16 cellular contexts compared by ENCODE assay signal in the genomic region with DNA sequence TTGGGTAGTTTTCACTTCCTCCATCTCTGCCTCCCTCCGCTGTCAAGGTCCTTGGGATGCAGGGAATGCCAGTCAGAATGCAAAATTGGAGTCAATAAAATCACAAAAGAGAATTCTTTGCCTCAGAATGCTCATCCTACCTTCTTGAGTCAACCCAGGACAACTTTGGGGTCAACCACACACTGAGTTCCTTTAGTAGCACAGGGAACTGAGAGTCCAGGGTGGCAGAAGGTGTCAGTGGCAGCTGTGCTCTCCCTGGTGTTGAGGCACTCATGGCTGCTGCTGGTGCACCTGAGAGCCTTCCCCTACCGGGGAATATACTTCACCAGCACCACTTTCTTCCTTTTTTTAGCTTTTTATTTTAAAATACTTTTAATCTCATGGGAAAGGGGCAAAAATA. TPM values are rescaled to one million over a fixed set of nuclear protein-coding genes. Genes with fewer than 3 reads are reported as not detected.
DNase-seq lines count a peak whose midpoint lies in the region; ATAC-seq and TF ChIP-seq lines count a peak whose summit lies in the region.
"Had no signal": no experiment of that assay in that cellular context is flagged by ENCODE, and none has a peak within 500 bp of the region (broad histone marks: within the 10 kb centered on the region; RNA-seq: fewer than 3 reads in every experiment).

No MANE protein-coding gene starts in this region.

- CTCF ChIA-PET in OCI-LY7 (lab: Charles Lee; ENCODE audit: unreplicated experiment), result no interaction called here

- no peaks in the 10 kb centered on the region for H3K27me3 Mint-ChIP-seq in naive thymus-derived CD8-positive, alpha-beta T cell

- H4K91ac ChIP-seq in mesenchymal stem cell (ENCODE audit: low read length), result no peak overlapping the region

- ATAC-seq in GM18498 (IDR thresholded peaks at IDR 0.05; ENCODE audit: unreplicated experiment) (peak; percentile 55), HG03139 (IDR thresholded peaks at IDR 0.05; ENCODE audit: unreplicated experiment) (no peak)
- ATAC-seq in naive thymus-derived CD8-positive, alpha-beta T cell, result no peak
- ATAC-seq: Panc1; stimulated activated naive CD8-positive, alpha-beta T cell treated with anti-CD3 and anti-CD28 coated beads, Interleukin-15, amount 100 ng/mL, for 72 hours had no signal

- intact Hi-C loops in OCI-LY7 (cut with micrococcal nuclease; ENCODE audit: unreplicated experiment), result loop anchor here (2.0 kb wide), 2 partner anchors 30 to 70 kb away; partner anchors contain the start of gene PPT2

- H3K9me3 ChIP-seq in OCI-LY7 (ENCODE audit: low read length) (no peaks in the 10 kb centered on the region), mesenchymal stem cell (ENCODE audit: control insufficient read depth, low read length) (no peaks in the 10 kb centered on the region)

- H3K36me3 ChIP-seq in OCI-LY7 (ENCODE audit: insufficient read depth, low read length), result no peaks in the 10 kb centered on the region
- no peaks in the 10 kb centered on the region for H3K36me3 ChIP-seq in mesenchymal stem cell (ENCODE audit: control insufficient read depth in 1 of 2, insufficient read depth in 2 of 2, low read depth in 1 of 2, low read length in 2 of 2)

- peak overlapping the region in 6 of 10 donors; percentile 14 to 70 (median 55) for H3K27ac Mint-ChIP-seq in naive thymus-derived CD8-positive, alpha-beta T cell
- H3K27ac Mint-ChIP-seq: brain, nephron progenitor cell had no signal

- no peaks in the 10 kb centered on the region for H3K79me1 ChIP-seq in mesenchymal stem cell (replicated peaks; ENCODE audit: low read length, poor library complexity, severe bottlenecking)

- no TSS peak for BruUV-seq in OCI-LY7 (replicated peaks; lab: Mats Ljungman, UMichigan)

- H3K4me2 ChIP-seq in OCI-LY7 (ENCODE audit: low read length) (peak overlapping the region; percentile 56), mesenchymal stem cell (ENCODE audit: low read length, poor library complexity, severe bottlenecking) (no peak overlapping the region)

- no peaks in the 10 kb centered on the region for H3K36me3 Mint-ChIP-seq in naive thymus-derived CD8-positive, alpha-beta T cell
- H3K36me3 Mint-ChIP-seq: brain had no signal

- 50% methylated on average over 1 of the region's 2 CpGs for WGBS in mesenchymal stem cell

- peak overlapping the region; percentile 10 for H3K4me3 ChIP-seq in OCI-LY7 (ENCODE audit: low read depth, low read length, poor library complexity, severe bottlenecking)
- H3K4me3 ChIP-seq in mesenchymal stem cell (ENCODE audit: insufficient read depth in 1 of 2, low read depth in 1 of 2, low read length in 2 of 2), result no peak overlapping the region

- peak; percentile 24 for DNase-seq in GM19240 (ENCODE audit: insufficient read length, low spot score)
- DNase-seq in OCI-LY7 (ENCODE audit: low spot score), result peak; percentile 81
- no peak for DNase-seq in naive thymus-derived CD8-positive, alpha-beta T cell
- no peak for DNase-seq in SHP77 treated with DMSO at 0.1 percent for 48 hours (lab: John Stamatoyannopoulos, UW)
- no peak for DNase-seq in SIG-M5 (lab: John Stamatoyannopoulos, UW)
- no peak for DNase-seq in mesenchymal stem cell
- DNase-seq: activated CD4-positive, CD25-positive, alpha-beta regulatory T cell treated with anti-CD3 and anti-CD28 coated beads, Interleukin-2, amount 50 U/mL, for 72 hours; NCI-H1436 treated with DMSO at 0.1 percent for 48 hours; nephron progenitor cell; stimulated activated CD4-positive, alpha-beta T cell treated with anti-CD3 and anti-CD28 coated beads, Interleukin-2, amount 100 ng/mL, for 24 hours; stimulated activated naive CD8-positive, alpha-beta T cell treated with anti-CD3 and anti-CD28 coated beads, Interleukin-15, amount 100 ng/mL, for 72 hours; trophoblast cell had no signal

- no peak overlapping the region for H4K8ac ChIP-seq in mesenchymal stem cell (ENCODE audit: low read length)

- no peaks in the 10 kb centered on the region for H3K9me3 Mint-ChIP-seq in naive thymus-derived CD8-positive, alpha-beta T cell
- H3K9me3 Mint-ChIP-seq: brain; nephron progenitor cell; stimulated activated naive CD8-positive, alpha-beta T cell treated with anti-CD3 and anti-CD28 coated beads, Interleukin-15, amount 100 ng/mL, for 72 hours had no signal

- no peak overlapping the region for H3K4ac ChIP-seq in mesenchymal stem cell (ENCODE audit: low read depth in 1 of 2, low read length in 2 of 2)

- H2BK15ac ChIP-seq in mesenchymal stem cell (ENCODE audit: low read depth, poor library complexity, severe bottlenecking), result no peak overlapping the region

- no peak overlapping the region for H2BK120ac ChIP-seq in mesenchymal stem cell (ENCODE audit: low read depth, low read length)

- H4K20me1 ChIP-seq in OCI-LY7 (ENCODE audit: insufficient read depth, low read length), result no peaks in the 10 kb centered on the region

- H3K27me3 ChIP-seq in mesenchymal stem cell (ENCODE audit: control insufficient read depth in 1 of 2, insufficient read depth in 1 of 2, low read length in 2 of 2), result peaks cover 24 to 55% of the 10 kb centered on the region in 2 experiments

- H2AK5ac ChIP-seq in mesenchymal stem cell (ENCODE audit: low read length, severe bottlenecking), result no peak overlapping the region

- no peak overlapping the region for H2BK12ac ChIP-seq in mesenchymal stem cell (ENCODE audit: low read length in 2 of 2)

- peaks cover 56% of the 10 kb centered on the region for H3K4me1 ChIP-seq in OCI-LY7 (ENCODE audit: insufficient read depth, low read length, poor library complexity, severe bottlenecking)
- no peaks in the 10 kb centered on the region for H3K4me1 ChIP-seq in mesenchymal stem cell (ENCODE audit: control insufficient read depth, insufficient read depth, low read depth, low read length)

- H3K18ac ChIP-seq in mesenchymal stem cell (ENCODE audit: low read depth in 1 of 2, low read length in 2 of 2), result no peak overlapping the region

- H3K14ac ChIP-seq in mesenchymal stem cell (ENCODE audit: low read length in 2 of 2), result no peak overlapping the region

- no peak overlapping the region for H2BK5ac ChIP-seq in mesenchymal stem cell (ENCODE audit: low read depth, low read length, poor library complexity, severe bottlenecking)

- H3K79me2 ChIP-seq in OCI-LY7 (ENCODE audit: insufficient read depth, low read depth, low read length), result no peaks in the 10 kb centered on the region

- H3K27ac ChIP-seq in OCI-LY7 (ENCODE audit: low read depth, low read length, poor library complexity, severe bottlenecking) (peak overlapping the region; percentile 63), mesenchymal stem cell (ENCODE audit: low read length, poor library complexity, severe bottlenecking) (no peak overlapping the region)

- no peak overlapping the region for H3K4me3 Mint-ChIP-seq in naive thymus-derived CD8-positive, alpha-beta T cell
- H3K4me3 Mint-ChIP-seq: brain; nephron progenitor cell; stimulated activated naive CD8-positive, alpha-beta T cell treated with anti-CD3 and anti-CD28 coated beads, Interleukin-15, amount 100 ng/mL, for 72 hours had no signal

- TF ChIP-seq CTCF in OCI-LY7 (conservative IDR thresholded peaks at IDR 0.05; ENCODE audit: low read length), result 0 out of 2 replicates have a peak, but pooled peaks have one; percentile 14

- H3K9ac ChIP-seq in mesenchymal stem cell (ENCODE audit: low read length), result no peak overlapping the region

- H3K23ac ChIP-seq in mesenchymal stem cell (ENCODE audit: low read length in 2 of 2), result no peak overlapping the region

- H3K4me1 Mint-ChIP-seq in naive thymus-derived CD8-positive, alpha-beta T cell, result peaks cover 21 to 46% (median 24%) of the 10 kb centered on the region in 4 donors
- H3K4me1 Mint-ChIP-seq: brain had no signal

- POLR2A ChIA-PET in OCI-LY7 (lab: Charles Lee), result interaction anchor here (0.5 to 1.8 kb wide), 2 partner anchors 18 to 27 kb away, joined by 5 to 6 read pairs; no protein-coding TSS in a partner anchor
- POLR2A ChIA-PET in naive thymus-derived CD8-positive, alpha-beta T cell (lab: Charles Lee), result no interaction called here

- no peaks in the 10 kb centered on the region for H3K9me2 ChIP-seq in OCI-LY7 (ENCODE audit: insufficient read depth, low read length)

- peak overlapping the region; percentile 46; the same call in 1 of the 2 replicates for H2AFZ ChIP-seq in OCI-LY7 (ENCODE audit: low read length)
- no peak overlapping the region for H2AFZ ChIP-seq in mesenchymal stem cell (ENCODE audit: low read depth, low read length)

RNA-seq across cellular contexts. Expression of gene NOTCH4, which starts 0.8 kb away (rescaled TPM):
- 0.93 and 1.4 TPM in 2 replicates for total RNA-seq in OCI-LY7 (2014; rRNA removed; shearing (Covaris generic))
- 2.1 and 2.4 TPM in 2 replicates for total RNA-seq in OCI-LY7 (2022)
- 1 to 10 TPM; 1.2 to 1.8 TPM for total RNA-seq in naive thymus-derived CD8-positive, alpha-beta T cell
- under 1 TPM; 0.22 to 0.48 (median 0.28) TPM for polyA plus RNA-seq in naive thymus-derived CD8-positive, alpha-beta T cell
- polyA plus RNA-seq in mesenchymal stem cell (2013, experiment 1 of 2), result 0.73 TPM
- polyA plus RNA-seq in mesenchymal stem cell (2013, experiment 2 of 2), result 0.55 TPM

RNA-seq across cellular contexts. Expression of gene GPSM3, which starts 32.3 kb away (rescaled TPM):
- total RNA-seq in OCI-LY7 (2014; rRNA removed; shearing (Covaris generic)), result 94.4 and 101 TPM in 2 replicates
- 99.9 and 100 TPM in 2 replicates for total RNA-seq in OCI-LY7 (2022)
- 100 to 1,000 TPM; 274 to 276 TPM for total RNA-seq in naive thymus-derived CD8-positive, alpha-beta T cell
- polyA plus RNA-seq in naive thymus-derived CD8-positive, alpha-beta T cell, result 100 to 1,000 TPM; 106 to 144 (median 138) TPM
- 15.7 TPM for polyA plus RNA-seq in mesenchymal stem cell (2013, experiment 1 of 2)
- 14.7 TPM for polyA plus RNA-seq in mesenchymal stem cell (2013, experiment 2 of 2)

RNA-seq across cellular contexts. Expression of gene PBX2, which starts 34.7 kb away (rescaled TPM):
- 23.1 and 23.7 TPM in 2 replicates for total RNA-seq in OCI-LY7 (2014; rRNA removed; shearing (Covaris generic))
- total RNA-seq in OCI-LY7 (2022), result 77.3 and 80.5 TPM in 2 replicates
- 100 to 1,000 TPM; 173 to 174 TPM for total RNA-seq in naive thymus-derived CD8-positive, alpha-beta T cell
- 1 to 10 TPM; 1.6 to 2.2 (median 2.0) TPM for polyA plus RNA-seq in naive thymus-derived CD8-positive, alpha-beta T cell
- polyA plus RNA-seq in mesenchymal stem cell (2013, experiment 1 of 2), result 81.5 TPM
- 78.7 TPM for polyA plus RNA-seq in mesenchymal stem cell (2013, experiment 2 of 2)

RNA-seq across cellular contexts. Expression of gene AGER, which starts 40.6 kb away (rescaled TPM):
- total RNA-seq in OCI-LY7 (2014; rRNA removed; shearing (Covaris generic)), result 6.6 and 6.7 TPM in 2 replicates
- 26.9 and 29.9 TPM in 2 replicates for total RNA-seq in OCI-LY7 (2022)
- 10 to 100 TPM; 56.0 to 60.3 TPM for total RNA-seq in naive thymus-derived CD8-positive, alpha-beta T cell
- 1 to 10 TPM in 1 of 3 donors, under 1 TPM in 2; 0.09 to 1.9 (median 0.25) TPM for polyA plus RNA-seq in naive thymus-derived CD8-positive, alpha-beta T cell
- polyA plus RNA-seq in mesenchymal stem cell (2013, experiment 1 of 2), result 6.5 TPM
- 6.1 TPM for polyA plus RNA-seq in mesenchymal stem cell (2013, experiment 2 of 2)

RNA-seq across cellular contexts. Expression of gene RNF5, which starts 46.5 kb away (rescaled TPM):
- 51.3 and 59.9 TPM in 2 replicates for total RNA-seq in OCI-LY7 (2014; rRNA removed; shearing (Covaris generic))
- 50.6 and 56.1 TPM in 2 replicates for total RNA-seq in OCI-LY7 (2022)
- 10 to 100 TPM; 38.6 to 40.0 TPM for total RNA-seq in naive thymus-derived CD8-positive, alpha-beta T cell
- polyA plus RNA-seq in naive thymus-derived CD8-positive, alpha-beta T cell, result 100 to 1,000 TPM; 102 to 117 (median 102) TPM
- 45.5 TPM for polyA plus RNA-seq in mesenchymal stem cell (2013, experiment 1 of 2)
- polyA plus RNA-seq in mesenchymal stem cell (2013, experiment 2 of 2), result 46.5 TPM

Comparison
In these comparisons a context has a peak if more than half of its experiments do, and no peak if none do; other contexts are left out.
1. DNase-seq: peak in GM19240 (single experiment) and OCI-LY7 (single experiment); none in naive thymus-derived CD8-positive, alpha-beta T cell (0 of 10), SHP77 treated with DMSO at 0.1 percent for 48 hours (single experiment), SIG-M5 (single experiment) and mesenchymal stem cell (single experiment).